36 cellular contexts compared by ENCODE assay signal in the genomic region with DNA sequence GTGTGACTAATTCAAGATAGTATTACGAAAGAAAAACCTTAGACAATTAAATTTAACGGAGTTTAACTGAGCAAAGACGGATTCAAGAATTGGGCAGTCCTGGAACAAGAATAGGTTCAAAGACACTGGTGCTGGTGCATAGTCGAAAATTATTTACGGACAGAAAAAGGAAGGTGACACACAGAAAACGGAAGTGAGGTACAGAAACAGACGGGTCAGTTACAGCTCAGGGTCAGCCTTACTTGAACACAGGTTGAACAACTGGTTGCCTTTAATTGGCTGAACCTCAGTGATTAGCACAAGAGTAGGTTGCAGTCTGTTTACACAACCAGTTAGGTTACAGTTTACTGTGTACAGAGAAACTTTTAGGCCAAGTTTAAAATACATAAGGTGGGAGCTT. TPM values are rescaled to one million over a fixed set of nuclear protein-coding genes. Genes with fewer than 3 reads are reported as not detected.
DNase-seq lines count a peak whose midpoint lies in the region; ATAC-seq and TF ChIP-seq lines count a peak whose summit lies in the region.
"Had no signal": no experiment of that assay in that cellular context is flagged by ENCODE, and none has a peak within 500 bp of the region (broad histone marks: within the 10 kb centered on the region; RNA-seq: fewer than 3 reads in every experiment).

No MANE protein-coding gene starts in this region.

- H3K9me2 ChIP-seq in PC-3 (replicated peaks; ENCODE audit: low read length) = no peaks in the 10 kb centered on the region
- no peaks in the 10 kb centered on the region for H3K9me2 ChIP-seq in MM.1S (replicated peaks; ENCODE audit: insufficient read depth, low read length)

- H3K79me2 ChIP-seq in PC-3 (ENCODE audit: low read length) = no peaks in the 10 kb centered on the region
- H3K79me2 ChIP-seq in MM.1S (ENCODE audit: low read length) = no peaks in the 10 kb centered on the region

- H3K27ac Mint-ChIP-seq in activated CD8-positive, alpha-beta memory T cell treated with anti-CD3 and anti-CD28 coated beads, Interleukin-2, amount 10 ng/mL, durations not matched to agents 7 days and 5 days = no peak overlapping the region
- H3K27ac Mint-ChIP-seq in activated T-helper 17 cell treated with anti-CD3 and anti-CD28 coated beads, Interleukin-2, amount 50 U/mL, for 72 hours = no peak overlapping the region
- H3K27ac Mint-ChIP-seq: activated CD4-positive, alpha-beta T cell treated with anti-CD3 and anti-CD28 coated beads, Interleukin-2, amount 10 ng/mL, durations not matched to agents 7 days and 5 days; activated naive CD8-positive, alpha-beta T cell treated with anti-CD3 and anti-CD28 coated beads, Interleukin-2, amount 10 ng/mL, durations not matched to agents 7 days and 5 days; B cell; CD4-positive, alpha-beta memory T cell; endodermal cell; GM23338; naive thymus-derived CD4-positive, alpha-beta T cell; stimulated activated naive B cell treated with anti-CD40 and anti-IgM and Interleukin-4, amounts not matched to agents 10 μg/mL and 1 μg/mL and 100 μg/mL, for 72 hours; WTC11 had no signal

- no peaks in the 10 kb centered on the region for H4K20me1 ChIP-seq in PC-3 (ENCODE audit: low read length)
- no peaks in the 10 kb centered on the region for H4K20me1 ChIP-seq in MM.1S (ENCODE audit: insufficient read depth, low read length)

- H3F3A ChIP-seq in PC-3 (ENCODE audit: low read length, unreplicated experiment) (no peaks in the 10 kb centered on the region), MM.1S (ENCODE audit: insufficient read depth, low read length) (no peaks in the 10 kb centered on the region)

- POLR2A ChIA-PET in PC-3 (lab: Charles Lee; ENCODE audit: unreplicated experiment) = no interaction called here

- H2AFZ ChIP-seq in PC-3 (ENCODE audit: low read length) = peak overlapping the region; percentile 61
- H2AFZ ChIP-seq in MM.1S (ENCODE audit: low read length) = no peak overlapping the region
- H2AFZ ChIP-seq: GM23338, PC-9 had no signal

- no TSS peak for BruUV-seq in PC-3 (replicated peaks; lab: Mats Ljungman, UMichigan)

- H3K9me3 Mint-ChIP-seq in activated CD8-positive, alpha-beta memory T cell treated with anti-CD3 and anti-CD28 coated beads, Interleukin-2, amount 10 ng/mL, durations not matched to agents 7 days and 5 days (ENCODE audit: low read depth) = no peaks in the 10 kb centered on the region
- H3K9me3 Mint-ChIP-seq in activated T-helper 17 cell treated with anti-CD3 and anti-CD28 coated beads, Interleukin-2, amount 50 U/mL, for 72 hours = no peaks in the 10 kb centered on the region
- H3K9me3 Mint-ChIP-seq: activated CD4-positive, alpha-beta T cell treated with anti-CD3 and anti-CD28 coated beads, Interleukin-2, amount 10 ng/mL, durations not matched to agents 7 days and 5 days; activated naive CD8-positive, alpha-beta T cell treated with anti-CD3 and anti-CD28 coated beads, Interleukin-2, amount 10 ng/mL, durations not matched to agents 7 days and 5 days; activated T-cell treated with anti-CD3 and anti-CD28 coated beads, Interleukin-2, amount 50 U/mL, for 4 hours; CD4-positive, alpha-beta memory T cell; GM23338; naive thymus-derived CD4-positive, alpha-beta T cell; stimulated activated naive B cell treated with anti-CD40 and anti-IgM and Interleukin-4, amounts not matched to agents 10 μg/mL and 1 μg/mL and 100 μg/mL, for 72 hours had no signal

- CTCF ChIA-PET in PC-3 (lab: Charles Lee) = no interaction called here
- CTCF ChIA-PET in activated CD8-positive, alpha-beta memory T cell treated with anti-CD3 and anti-CD28 coated beads, Interleukin-2, amount 10 ng/mL, durations not matched to agents 7 days and 5 days (lab: Charles Lee) = no interaction called here

- DNase-seq in EL = peak; percentile 17
- DNase-seq in LNCaP clone FGC (ENCODE audit: low read depth) = peak; percentile 33
- DNase-seq in PC-3 = peak; percentile 15
- peak; percentile 56 for DNase-seq in left lobe of liver (ENCODE audit: low spot score)
- no peak for DNase-seq in activated CD8-positive, alpha-beta memory T cell treated with anti-CD3 and anti-CD28 coated beads, Interleukin-2, amount 10 ng/mL, durations not matched to agents 7 days and 5 days
- DNase-seq in MM.1S = no peak
- no peak for DNase-seq in coronary artery (ENCODE audit: low spot score)
- DNase-seq: activated CD4-positive, alpha-beta T cell treated with anti-CD3 and anti-CD28 coated beads, Interleukin-2, amount 10 ng/mL, durations not matched to agents 7 days and 5 days; activated gamma-delta T cell treated with Interleukin-2 at 50 U/mL for 16 hours; activated naive CD8-positive, alpha-beta T cell treated with anti-CD3 and anti-CD28 coated beads, Interleukin-2, amount 10 ng/mL, durations not matched to agents 7 days and 5 days; activated T-cell treated with anti-CD3 and anti-CD28 coated beads, Interleukin-2, amount 50 U/mL, for 4 hours; caudate nucleus; CD4-positive, alpha-beta memory T cell; DND-41; endodermal cell; foreskin melanocyte; Karpas-422; lower lobe of right lung; naive thymus-derived CD4-positive, alpha-beta T cell; NCI-H1092; NCI-H187; NCI-H2171 treated with DMSO at 0.1 percent for 48 hours; NCI-H510A; nucleus accumbens; PC-9; stimulated activated naive B cell treated with anti-CD40 and anti-IgM and Interleukin-4, amounts not matched to agents 10 μg/mL and 1 μg/mL and 100 μg/mL, for 72 hours; substantia nigra had no signal

- H3K27me3 ChIP-seq in PC-3 (ENCODE audit: low read length) (no peaks in the 10 kb centered on the region), MM.1S (replicated peaks; ENCODE audit: insufficient read depth, low read length) (no peaks in the 10 kb centered on the region)
- H3K27me3 ChIP-seq: ascending aorta had no signal

- H3K9ac ChIP-seq in PC-3 (ENCODE audit: low read length) (no peak overlapping the region), MM.1S (ENCODE audit: low read length) (no peak overlapping the region)

- peak overlapping the region; percentile 52 for H3K4me2 ChIP-seq in PC-3 (ENCODE audit: low read length)
- no peak overlapping the region for H3K4me2 ChIP-seq in MM.1S (ENCODE audit: low read depth, low read length)
- H3K4me2 ChIP-seq: GM23338, PC-9 had no signal

- H3K4me1 Mint-ChIP-seq in activated CD8-positive, alpha-beta memory T cell treated with anti-CD3 and anti-CD28 coated beads, Interleukin-2, amount 10 ng/mL, durations not matched to agents 7 days and 5 days = no peaks in the 10 kb centered on the region
- H3K4me1 Mint-ChIP-seq in activated T-helper 17 cell treated with anti-CD3 and anti-CD28 coated beads, Interleukin-2, amount 50 U/mL, for 72 hours = no peaks in the 10 kb centered on the region
- H3K4me1 Mint-ChIP-seq: activated CD4-positive, alpha-beta T cell treated with anti-CD3 and anti-CD28 coated beads, Interleukin-2, amount 10 ng/mL, durations not matched to agents 7 days and 5 days; activated naive CD8-positive, alpha-beta T cell treated with anti-CD3 and anti-CD28 coated beads, Interleukin-2, amount 10 ng/mL, durations not matched to agents 7 days and 5 days; GM23338; stimulated activated naive B cell treated with anti-CD40 and anti-IgM and Interleukin-4, amounts not matched to agents 10 μg/mL and 1 μg/mL and 100 μg/mL, for 72 hours; WTC11 had no signal

- no peak for TF ChIP-seq CTCF in LNCaP clone FGC (IDR thresholded peaks at IDR 0.05; ENCODE audit: control insufficient read depth, extremely low read depth, insufficient read depth)
- TF ChIP-seq CTCF in PC-3 (conservative IDR thresholded peaks at IDR 0.05; ENCODE audit: low read depth, low read length) = no peak
- TF ChIP-seq CTCF in MM.1S (IDR thresholded peaks at IDR 0.05; ENCODE audit: low read length) = no peak
- TF ChIP-seq CTCF in coronary artery (IDR thresholded peaks at IDR 0.05) = no peak

- no peak overlapping the region for H3K4me3 ChIP-seq in LNCaP clone FGC (ENCODE audit: low read depth, low read length)
- peak overlapping the region; percentile 37; the same call in 1 of the 2 replicates for H3K4me3 ChIP-seq in PC-3 (ENCODE audit: low read length)
- H3K4me3 ChIP-seq in MM.1S (ENCODE audit: low read length) = no peak overlapping the region
- no peak overlapping the region for H3K4me3 ChIP-seq in coronary artery
- H3K4me3 ChIP-seq: ascending aorta, GM23338, lower lobe of right lung, PC-9, prostate gland, skin epidermis had no signal

- ATAC-seq in PC-3 (no peak), left lobe of liver (peak; percentile 98)
- no peak for ATAC-seq in activated CD8-positive, alpha-beta memory T cell treated with anti-CD3 and anti-CD28 coated beads, Interleukin-2, amount 10 ng/mL, durations not matched to agents 7 days and 5 days
- ATAC-seq in activated T-helper 17 cell treated with anti-CD3 and anti-CD28 coated beads, Interleukin-2, amount 50 U/mL, for 72 hours (replicated peaks) = no peak
- ATAC-seq: activated T-cell treated with anti-CD3 and anti-CD28 coated beads, Interleukin-2, amount 50 U/mL, for 4 hours; esophagus mucosa; GM23338; lower lobe of right lung; naive thymus-derived CD4-positive, alpha-beta T cell; Right ventricle myocardium inferior; stimulated activated naive B cell treated with anti-CD40 and anti-IgM and Interleukin-4, amounts not matched to agents 10 μg/mL and 1 μg/mL and 100 μg/mL, for 72 hours; WTC11 had no signal

- H3K36me3 Mint-ChIP-seq in activated CD8-positive, alpha-beta memory T cell treated with anti-CD3 and anti-CD28 coated beads, Interleukin-2, amount 10 ng/mL, durations not matched to agents 7 days and 5 days = peaks cover 7% of the 10 kb centered on the region
- no peaks in the 10 kb centered on the region for H3K36me3 Mint-ChIP-seq in activated T-helper 17 cell treated with anti-CD3 and anti-CD28 coated beads, Interleukin-2, amount 50 U/mL, for 72 hours (ENCODE audit: low read depth)

- no peaks in the 10 kb centered on the region for H3K27me3 Mint-ChIP-seq in activated CD8-positive, alpha-beta memory T cell treated with anti-CD3 and anti-CD28 coated beads, Interleukin-2, amount 10 ng/mL, durations not matched to agents 7 days and 5 days
- H3K27me3 Mint-ChIP-seq in activated T-helper 17 cell treated with anti-CD3 and anti-CD28 coated beads, Interleukin-2, amount 50 U/mL, for 72 hours = no peaks in the 10 kb centered on the region
- H3K27me3 Mint-ChIP-seq: activated CD4-positive, alpha-beta T cell treated with anti-CD3 and anti-CD28 coated beads, Interleukin-2, amount 10 ng/mL, durations not matched to agents 7 days and 5 days; activated naive CD8-positive, alpha-beta T cell treated with anti-CD3 and anti-CD28 coated beads, Interleukin-2, amount 10 ng/mL, durations not matched to agents 7 days and 5 days; B cell; CD4-positive, alpha-beta memory T cell; naive thymus-derived CD4-positive, alpha-beta T cell; stimulated activated naive B cell treated with anti-CD40 and anti-IgM and Interleukin-4, amounts not matched to agents 10 μg/mL and 1 μg/mL and 100 μg/mL, for 72 hours had no signal

- H3K36me3 ChIP-seq in PC-3 (ENCODE audit: low read depth, low read length) (no peaks in the 10 kb centered on the region), MM.1S (replicated peaks; ENCODE audit: insufficient read depth, low read length) (no peaks in the 10 kb centered on the region; the same call in 1 of the 2 replicates)
- H3K36me3 ChIP-seq: ascending aorta, lower lobe of right lung, prostate gland had no signal

- intact Hi-C loops in PC-3 (cut with micrococcal nuclease) = no loop called here

- H3K4me1 ChIP-seq in PC-3 (ENCODE audit: insufficient read depth, low read length) (peaks cover 16% of the 10 kb centered on the region), MM.1S (ENCODE audit: low read length) (no peaks in the 10 kb centered on the region)
- H3K4me1 ChIP-seq: ascending aorta, lower lobe of right lung, prostate gland had no signal

- no peak overlapping the region for H3K4me3 Mint-ChIP-seq in activated CD8-positive, alpha-beta memory T cell treated with anti-CD3 and anti-CD28 coated beads, Interleukin-2, amount 10 ng/mL, durations not matched to agents 7 days and 5 days
- no peak overlapping the region for H3K4me3 Mint-ChIP-seq in activated T-helper 17 cell treated with anti-CD3 and anti-CD28 coated beads, Interleukin-2, amount 50 U/mL, for 72 hours
- H3K4me3 Mint-ChIP-seq: activated CD4-positive, alpha-beta T cell treated with anti-CD3 and anti-CD28 coated beads, Interleukin-2, amount 10 ng/mL, durations not matched to agents 7 days and 5 days; activated naive CD8-positive, alpha-beta T cell treated with anti-CD3 and anti-CD28 coated beads, Interleukin-2, amount 10 ng/mL, durations not matched to agents 7 days and 5 days; activated T-cell treated with anti-CD3 and anti-CD28 coated beads, Interleukin-2, amount 50 U/mL, for 4 hours; B cell; CD4-positive, alpha-beta memory T cell; endodermal cell; GM23338; naive thymus-derived CD4-positive, alpha-beta T cell; stimulated activated naive B cell treated with anti-CD40 and anti-IgM and Interleukin-4, amounts not matched to agents 10 μg/mL and 1 μg/mL and 100 μg/mL, for 72 hours; WTC11 had no signal

- no peak overlapping the region for H3K27ac ChIP-seq in PC-3 (ENCODE audit: low read length)
- H3K27ac ChIP-seq in MM.1S (ENCODE audit: low read length) = no peak overlapping the region
- no peak overlapping the region for H3K27ac ChIP-seq in coronary artery
- H3K27ac ChIP-seq: ascending aorta, lower lobe of right lung, PC-9, prostate gland, skin epidermis had no signal

- H3K9me3 ChIP-seq in PC-3 (ENCODE audit: low read length) = no peaks in the 10 kb centered on the region
- no peaks in the 10 kb centered on the region for H3K9me3 ChIP-seq in MM.1S (replicated peaks; ENCODE audit: insufficient read depth, low read length)
- H3K9me3 ChIP-seq: ascending aorta, lower lobe of right lung, prostate gland had no signal

RNA-seq across cellular contexts. Expression of a gene that starts 31.5 kb away (rescaled TPM):
- 5.6 and 12.7 TPM in 2 replicates for total RNA-seq in PC-3 (2014; rRNA removed)
- total RNA-seq in left lobe of liver = 8.4 TPM
- 10 to 100 TPM; 11.0 to 12.0 TPM for total RNA-seq in activated CD8-positive, alpha-beta memory T cell treated with anti-CD3 and anti-CD28 coated beads, Interleukin-2, amount 10 ng/mL, durations not matched to agents 7 days and 5 days
- 10 to 100 TPM in 1 of 2 donors, 1 to 10 TPM in 1; 5.6 to 12.0 TPM for total RNA-seq in activated T-helper 17 cell treated with anti-CD3 and anti-CD28 coated beads, Interleukin-2, amount 50 U/mL, for 72 hours

Comparison
In these comparisons a context has a peak if more than half of its experiments do, and no peak if none do; other contexts are left out.
1. DNase-seq: peak in EL (single experiment), LNCaP clone FGC (single experiment), PC-3 (single experiment) and left lobe of liver (single experiment); none in activated CD8-positive, alpha-beta memory T cell treated with anti-CD3 and anti-CD28 coated beads, Interleukin-2, amount 10 ng/mL, durations not matched to agents 7 days and 5 days (single experiment), MM.1S (single experiment) and coronary artery (single experiment).